Comparison of ENCODE assay signal across 10 cellular contexts in genomic region chr1:84166797-84167196, GRCh38. TPM values are rescaled to one million over a fixed set of nuclear protein-coding genes. Genes with fewer than 3 reads are reported as not detected.
DNase-seq lines count a peak whose midpoint lies in the region; ATAC-seq and TF ChIP-seq lines count a peak whose summit lies in the region.
"Had no signal": no experiment of that assay in that cellular context is flagged by ENCODE, and none has a peak within 500 bp of the region (broad histone marks: within the 10 kb centered on the region; RNA-seq: fewer than 3 reads in every experiment).

No MANE protein-coding gene starts in this region.

- no peak overlapping the region for H3K27ac ChIP-seq in CD8-positive, alpha-beta T cell (ENCODE audit: low read depth, low read length)
- H3K27ac ChIP-seq in caudate nucleus (ENCODE audit: low read depth, low read length) (no peak overlapping the region), WERI-Rb-1 (no peak overlapping the region)

- DNase-seq in CD8-positive, alpha-beta T cell = no peak
- DNase-seq in T-helper 2 cell treated with Interferon-gamma antibody and Interleukin-4, amounts not matched to agents 5 μg/mL and 100 μg/mL, for 36 hours (ENCODE audit: low spot score) = no peak
- no peak for DNase-seq in activated CD4-positive, alpha-beta memory T cell treated with anti-CD3 and anti-CD28 coated beads for 36 hours
- no peak for DNase-seq in effector CD8-positive, alpha-beta T cell (lab: John Stamatoyannopoulos, UW)
- DNase-seq in caudate nucleus (lab: John Stamatoyannopoulos, UW) (no peak), WERI-Rb-1 (no peak)
- DNase-seq: retina; stimulated activated CD8-positive, alpha-beta memory T cell treated with anti-CD3 and anti-CD28 coated beads, Interleukin-4, amount 100 ng/mL, for 48 hours had no signal

- H3K36me3 Mint-ChIP-seq in CD8-positive, alpha-beta T cell = peaks cover 13% of the 10 kb centered on the region
- peaks cover 20% of the 10 kb centered on the region for H3K36me3 Mint-ChIP-seq in T-helper 2 cell treated with Interferon-gamma antibody and Interleukin-4, amounts not matched to agents 5 μg/mL and 100 μg/mL, for 36 hours (ENCODE audit: low read depth)
- peaks cover 3% of the 10 kb centered on the region for H3K36me3 Mint-ChIP-seq in activated CD4-positive, alpha-beta memory T cell treated with anti-CD3 and anti-CD28 coated beads for 36 hours

- no peaks in the 10 kb centered on the region for H3K9me3 ChIP-seq in CD8-positive, alpha-beta T cell (ENCODE audit: low read length)
- no peaks in the 10 kb centered on the region for H3K9me3 ChIP-seq in WERI-Rb-1 (ENCODE audit: severe bottlenecking)

- peaks cover 63% of the 10 kb centered on the region for H3K4me1 ChIP-seq in CD8-positive, alpha-beta T cell (ENCODE audit: insufficient read depth, low read length)

- CTCF ChIA-PET in CD8-positive, alpha-beta T cell (lab: Charles Lee) = no interaction called here
- CTCF ChIA-PET in activated CD4-positive, alpha-beta memory T cell treated with anti-CD3 and anti-CD28 coated beads for 36 hours (lab: Charles Lee) = no interaction called here

- peaks cover 86% of the 10 kb centered on the region for H3K4me1 Mint-ChIP-seq in CD8-positive, alpha-beta T cell (ENCODE audit: low read depth)
- H3K4me1 Mint-ChIP-seq in T-helper 2 cell treated with Interferon-gamma antibody and Interleukin-4, amounts not matched to agents 5 μg/mL and 100 μg/mL, for 36 hours (ENCODE audit: low read depth) = peaks cover 47% of the 10 kb centered on the region
- H3K4me1 Mint-ChIP-seq in activated CD4-positive, alpha-beta memory T cell treated with anti-CD3 and anti-CD28 coated beads for 36 hours (ENCODE audit: low read depth) = peaks cover 74% of the 10 kb centered on the region

- ATAC-seq in CD8-positive, alpha-beta T cell = no peak
- peak; percentile 96 for ATAC-seq in GM19395 (IDR thresholded peaks at IDR 0.05; ENCODE audit: unreplicated experiment)
- peak; percentile 94 for ATAC-seq in HG02943 (IDR thresholded peaks at IDR 0.05; ENCODE audit: low read depth, unreplicated experiment)

- no peaks in the 10 kb centered on the region for H3K9me3 Mint-ChIP-seq in CD8-positive, alpha-beta T cell
- no peaks in the 10 kb centered on the region for H3K9me3 Mint-ChIP-seq in T-helper 2 cell treated with Interferon-gamma antibody and Interleukin-4, amounts not matched to agents 5 μg/mL and 100 μg/mL, for 36 hours
- no peaks in the 10 kb centered on the region for H3K9me3 Mint-ChIP-seq in activated CD4-positive, alpha-beta memory T cell treated with anti-CD3 and anti-CD28 coated beads for 36 hours

- POLR2A ChIA-PET in CD8-positive, alpha-beta T cell (lab: Charles Lee) = no interaction called here
- POLR2A ChIA-PET in activated CD4-positive, alpha-beta memory T cell treated with anti-CD3 and anti-CD28 coated beads for 36 hours (lab: Charles Lee) = no interaction called here

- H3K27me3 Mint-ChIP-seq in CD8-positive, alpha-beta T cell (ENCODE audit: low read depth) = no peaks in the 10 kb centered on the region
- no peaks in the 10 kb centered on the region for H3K27me3 Mint-ChIP-seq in T-helper 2 cell treated with Interferon-gamma antibody and Interleukin-4, amounts not matched to agents 5 μg/mL and 100 μg/mL, for 36 hours (ENCODE audit: low read depth)
- H3K27me3 Mint-ChIP-seq in activated CD4-positive, alpha-beta memory T cell treated with anti-CD3 and anti-CD28 coated beads for 36 hours = no peaks in the 10 kb centered on the region

- H3K27ac Mint-ChIP-seq in CD8-positive, alpha-beta T cell = peak overlapping the region; percentile 56
- peak overlapping the region; percentile 3 for H3K27ac Mint-ChIP-seq in T-helper 2 cell treated with Interferon-gamma antibody and Interleukin-4, amounts not matched to agents 5 μg/mL and 100 μg/mL, for 36 hours
- no peak overlapping the region for H3K27ac Mint-ChIP-seq in activated CD4-positive, alpha-beta memory T cell treated with anti-CD3 and anti-CD28 coated beads for 36 hours

- no peak for TF ChIP-seq CTCF in CD8-positive, alpha-beta T cell (IDR thresholded peaks at IDR 0.05)
- no peak for TF ChIP-seq CTCF in WERI-Rb-1 (IDR thresholded peaks at IDR 0.05; ENCODE audit: low read depth, low read length)

- H3K4me3 ChIP-seq in CD8-positive, alpha-beta T cell (ENCODE audit: low read depth, low read length) = no peak overlapping the region
- H3K4me3 ChIP-seq in WERI-Rb-1 (ENCODE audit: low read depth, low read length) = no peak overlapping the region

- H3K27me3 ChIP-seq in CD8-positive, alpha-beta T cell (ENCODE audit: insufficient read depth, low read length) = no peaks in the 10 kb centered on the region
- H3K27me3 ChIP-seq in WERI-Rb-1 (ENCODE audit: insufficient read depth, low read depth, severe bottlenecking) = no peaks in the 10 kb centered on the region

- intact Hi-C loops in CD8-positive, alpha-beta T cell (cut with DNase I, micrococcal nuclease) = loop anchor here in 1 of 2 experiments (2.0 kb wide), 1 partner anchor 14 kb away; no protein-coding TSS in a partner anchor
- intact Hi-C loops in activated CD4-positive, alpha-beta memory T cell treated with anti-CD3 and anti-CD28 coated beads for 36 hours (cut with micrococcal nuclease) = loop anchor here (1.0 kb wide), 1 partner anchor 11 kb away; no protein-coding TSS in a partner anchor

- peak overlapping the region; percentile 59 for H3K4me3 Mint-ChIP-seq in CD8-positive, alpha-beta T cell
- H3K4me3 Mint-ChIP-seq in T-helper 2 cell treated with Interferon-gamma antibody and Interleukin-4, amounts not matched to agents 5 μg/mL and 100 μg/mL, for 36 hours = peak overlapping the region; percentile 39
- H3K4me3 Mint-ChIP-seq in activated CD4-positive, alpha-beta memory T cell treated with anti-CD3 and anti-CD28 coated beads for 36 hours = no peak overlapping the region

- H3K36me3 ChIP-seq in CD8-positive, alpha-beta T cell (ENCODE audit: insufficient read depth, low read length) = no peaks in the 10 kb centered on the region
- H3K36me3 ChIP-seq in WERI-Rb-1 = no peaks in the 10 kb centered on the region

RNA-seq across cellular contexts. Expression of gene PRKACB, which starts 22.7 kb away (rescaled TPM):
- 10 to 100 TPM; 50.9 to 55.8 TPM for total RNA-seq in CD8-positive, alpha-beta T cell
- 10 to 100 TPM; 20.1 to 22.7 TPM for total RNA-seq in activated CD4-positive, alpha-beta memory T cell treated with anti-CD3 and anti-CD28 coated beads for 36 hours
